In genomic region chr20:61969806-61970205, GRCh38 we compare ENCODE assay signal across 26 cellular contexts.
A peak's percentile ranks its signal among the peaks of the same experiment; 100 is the strongest.
DNase-seq lines count a peak whose midpoint lies in the region; ATAC-seq, FAIRE-seq and TF ChIP-seq lines count a peak whose summit lies in the region.
"Had no signal": no experiment of that assay in that cellular context is flagged by ENCODE, and none has a peak within 500 bp of the region (broad histone marks: within the 10 kb centered on the region; RNA-seq: fewer than 3 reads in every experiment).

No MANE protein-coding gene starts in this region.

- H3K27me3 ChIP-seq in HepG2 (ENCODE audit: control insufficient read depth in 1 of 2, insufficient read depth in 2 of 2, low read length in 2 of 2) (no peaks in the 10 kb centered on the region; a peak in 1 of 5 replicates), right lobe of liver (no peaks in the 10 kb centered on the region), upper lobe of right lung (peaks cover 21% of the 10 kb centered on the region)
- H3K27me3 ChIP-seq: BE2C had no signal

- no peak overlapping the region for H3K4me2 ChIP-seq in HepG2 (ENCODE audit: low read depth, low read length)
- H3K4me2 ChIP-seq: BLaER1 treated with 17β-estradiol and CSF1 and Interleukin-3, amounts not matched to agents 10 nM and 100 nM; GM23338 had no signal

- TF ChIP-seq RAD21 in HepG2 (CRISPR knock-in tag; IDR thresholded peaks at IDR 0.05): no peak

- H3K4me3 ChIP-seq in HepG2 (replicated peaks in 1 of 3; ENCODE audit: insufficient read depth in 1 of 3, low read depth in 2 of 3, low read length in 3 of 3) (no peak overlapping the region), right lobe of liver (no peak overlapping the region), upper lobe of right lung (no peak overlapping the region)
- H3K4me3 ChIP-seq: BLaER1 treated with 17β-estradiol and CSF1 and Interleukin-3, amounts not matched to agents 10 nM and 100 nM; GM12878; GM23338 had no signal

- no peak for ATAC-seq in HepG2
- ATAC-seq in right lobe of liver: no peak
- ATAC-seq in sciatic nerve: no peak
- ATAC-seq in upper lobe of right lung: no peak
- ATAC-seq in GM21576 (IDR thresholded peaks at IDR 0.05; ENCODE audit: unreplicated experiment): no peak
- ATAC-seq: GM12878, GM23338, HCT116 had no signal

- no peak overlapping the region for H2AFZ ChIP-seq in HepG2 (ENCODE audit: low read length)
- H2AFZ ChIP-seq: GM23338 had no signal

- TF ChIP-seq POLR2A in HepG2 (IDR thresholded peaks at IDR 0.05; ENCODE audit: insufficient read depth in 1 of 2, low read depth in 2 of 2, low read length in 2 of 2) (no peak), right lobe of liver (IDR thresholded peaks at IDR 0.05) (no peak)

- BruUV-seq in HepG2 (replicated peaks; lab: Mats Ljungman, UMichigan): no TSS peak

- no peaks in the 10 kb centered on the region for H3K79me2 ChIP-seq in HepG2 (ENCODE audit: insufficient read depth, low read length)

- in situ Hi-C loops in HepG2 (cut with HindIII; ENCODE audit: extremely low pct_ligation_motif_present, low pct_unique_long_range_greater_than_20kb): loop anchor here (5.0 kb wide), 1 partner anchor 53 kb away; no protein-coding TSS in a partner anchor

- no peak for FAIRE-seq in HepG2 (lab: Jason Lieb, UNC)
- FAIRE-seq: A204.1, D721Med, GM12878, GM19239 had no signal

- peak; percentile 46 for DNase-seq in activated effector memory CD4-positive, alpha-beta T cell treated with anti-CD3 and anti-CD28 coated beads, Interleukin-2, amount 50 U/mL, for 16 hours
- no peak for DNase-seq in activated effector memory CD4-positive, alpha-beta T cell treated with Interleukin-2 at 50 U/mL for 16 hours
- DNase-seq in HepG2 (ENCODE audit: low spot score) (no peak), right lobe of liver (no peak), sciatic nerve (ENCODE audit: low spot score) (peak; percentile 28), upper lobe of right lung (peak; percentile 34)
- no peak for DNase-seq in activated T-cell treated with anti-CD3 and anti-CD28 coated beads, Interleukin-2, amount 50 U/mL, for 1 hour
- DNase-seq: ACHN; AML-193; BE2C; CD4-positive, alpha-beta T cell; CD8-positive, alpha-beta memory T cell; DMS 273 treated with DMSO at 0.1 percent for 48 hours; DMS79; EL; GDM1; H9 had no signal

- TF ChIP-seq CTCF in HepG2 (CRISPR knock-in tag; IDR thresholded peaks at IDR 0.05) (no peak), right lobe of liver (IDR thresholded peaks at IDR 0.05) (no peak), upper lobe of right lung (IDR thresholded peaks at IDR 0.05) (no peak)

- POLR2A ChIA-PET in HepG2 (lab: Yijun Ruan, JAX): no interaction called here

- WGBS in HepG2 (ENCODE audit: low lambda C conversion rate): 88% methylated on average over 27 of the region's 27 CpGs
- WGBS in right lobe of liver (ENCODE audit: insufficient coverage, low coverage, low lambda C conversion rate, missing lambda C conversion rate): 79% methylated on average over 11 of the region's 27 CpGs

- H3K9ac ChIP-seq in HepG2 (ENCODE audit: insufficient read depth, low read depth, low read length): no peak overlapping the region
- H3K9ac ChIP-seq: BLaER1 treated with 17β-estradiol and CSF1 and Interleukin-3, amounts not matched to agents 10 nM and 100 nM had no signal

- H3K36me3 ChIP-seq in HepG2 (replicated peaks in 1 of 2; ENCODE audit: control insufficient read depth in 1 of 2, insufficient read depth in 2 of 2, low read length in 2 of 2): peaks cover 23 to 32% of the 10 kb centered on the region in 2 experiments; a peak in 4 of 5 replicates
- H3K36me3 ChIP-seq in right lobe of liver: peaks cover 0 to 13% (median 4%) of the 10 kb centered on the region in 4 donors
- peaks cover 21% of the 10 kb centered on the region for H3K36me3 ChIP-seq in upper lobe of right lung

- H3K4me1 ChIP-seq in HepG2 (ENCODE audit: insufficient read depth, low read length) (peaks cover 21% of the 10 kb centered on the region), right lobe of liver (no peaks in the 10 kb centered on the region), upper lobe of right lung (no peaks in the 10 kb centered on the region)
- H3K4me1 ChIP-seq: BE2C; BLaER1 treated with 17β-estradiol and CSF1 and Interleukin-3, amounts not matched to agents 10 nM and 100 nM had no signal

- TF ChIP-seq EP300 in HepG2 (IDR thresholded peaks at IDR 0.05; ENCODE audit: low read depth in 2 of 2, low read length in 2 of 2) (no peak), HepG2 (CRISPR knock-in tag; IDR thresholded peaks at IDR 0.05; ENCODE audit: borderline replicate concordance) (no peak)

- no peaks in the 10 kb centered on the region for H4K20me1 ChIP-seq in HepG2 (ENCODE audit: insufficient read depth, low read length)

- CTCF ChIA-PET in HepG2 (lab: Yijun Ruan, JAX; ENCODE audit: low intra/inter-chr PET ratio, low total read pairs): no interaction called here

- H3K9me3 ChIP-seq in HepG2 (ENCODE audit: low read length) (no peaks in the 10 kb centered on the region), right lobe of liver (no peaks in the 10 kb centered on the region), upper lobe of right lung (no peaks in the 10 kb centered on the region)
- H3K9me3 ChIP-seq: BE2C had no signal

- H3K27ac ChIP-seq in HepG2 (ENCODE audit: extremely low read length, insufficient read depth, low read length): no peak overlapping the region
- H3K27ac ChIP-seq in right lobe of liver: no peak overlapping the region
- no peak overlapping the region for H3K27ac ChIP-seq in upper lobe of right lung
- H3K27ac ChIP-seq: 22Rv1; BLaER1 treated with 17β-estradiol and CSF1 and Interleukin-3, amounts not matched to agents 10 nM and 100 nM had no signal

- intact Hi-C loops in HepG2 (cut with micrococcal nuclease; ENCODE audit: unreplicated experiment) (no loop called here), right lobe of liver (cut with DNase I) (no loop called here), sciatic nerve (cut with DNase I) (no loop called here), upper lobe of right lung (cut with DNase I) (no loop called here)

TF ChIP-seq in HepG2, 621 proteins besides CTCF, POLR2A, EP300 and RAD21:
- TF ChIP-seq AGO2 (optimal IDR thresholded peaks at IDR 0.05; ENCODE audit: low read depth, low read length): peak; percentile 62
- no peak for TF ChIP-seq HMGA1 (CRISPR knock-in tag; conservative IDR thresholded peaks at IDR 0.05)
TF ChIP-seq in HepG2: peak in this region for 1.

Comparison
In these comparisons a context has a peak if more than half of its experiments do, and no peak if none do; other contexts are left out.
1. DNase-seq: peak in activated effector memory CD4-positive, alpha-beta T cell treated with anti-CD3 and anti-CD28 coated beads, Interleukin-2, amount 50 U/mL, for 16 hours (single experiment), sciatic nerve (single experiment) and upper lobe of right lung (single experiment); none in activated effector memory CD4-positive, alpha-beta T cell treated with Interleukin-2 at 50 U/mL for 16 hours (single experiment), HepG2 (single experiment), right lobe of liver (0 of 3) and activated T-cell treated with anti-CD3 and anti-CD28 coated beads, Interleukin-2, amount 50 U/mL, for 1 hour (single experiment).